ENCODE assay signal across 14 cellular contexts in genomic region chr1:91091812-91092211, GRCh38.
DNase-seq lines count a peak whose midpoint lies in the region; ATAC-seq, FAIRE-seq and TF ChIP-seq lines count a peak whose summit lies in the region.
"Had no signal": no experiment of that assay in that cellular context is flagged by ENCODE, and none has a peak within 500 bp of the region (broad histone marks: within the 10 kb centered on the region; RNA-seq: fewer than 3 reads in every experiment).

No MANE protein-coding gene starts in this region.

- peaks cover 6% of the 10 kb centered on the region; the same call in 1 of the 3 replicates for H3K4me1 ChIP-seq in A549

- peak overlapping the region; percentile 24; the same call in 2 of the 3 replicates for H3K4me2 ChIP-seq in A549

- DNase-seq in A549 (ENCODE audit: low read depth in 1 of 2, low spot score in 1 of 2) (peak in 1 of 2 experiments; percentile 53), HT-29 (ENCODE audit: low spot score) (peak; percentile 71), NCI-H748 (lab: John Stamatoyannopoulos, UW; ENCODE audit: unreplicated experiment) (peak; percentile 55), glomerular visceral epithelial cell (ENCODE audit: extremely low spot score) (peak; percentile 37), ureter (ENCODE audit: low spot score) (no peak)
- no peak for DNase-seq in stimulated activated CD8-positive, alpha-beta memory T cell treated with anti-CD3 and anti-CD28 coated beads, Interleukin-4, amount 100 ng/mL, for 48 hours
- DNase-seq: activated CD4-positive, CD25-positive, alpha-beta regulatory T cell treated with anti-CD3 and anti-CD28 coated beads, Interleukin-2, amount 50 U/mL, for 72 hours; activated T-cell treated with anti-CD3 and anti-CD28 coated beads, Interleukin-2, amount 50 U/mL, for 1 hour; amygdala; ovary; T-cell had no signal

- POLR2A ChIA-PET in A549 (lab: Yijun Ruan, JAX): interaction anchor here (1.0 kb wide), 1 partner anchor 70 kb away, joined by 3 read pairs; the partner anchor contains the start of gene ZNF644

- ATAC-seq in A549: no peak; a peak in 1 of 6 replicates
- ATAC-seq in GM21367 (IDR thresholded peaks at IDR 0.05; ENCODE audit: unreplicated experiment): no peak
- no peak for ATAC-seq in HG03135 (IDR thresholded peaks at IDR 0.05; ENCODE audit: unreplicated experiment)
- ATAC-seq: T-cell had no signal

- no peak for TF ChIP-seq CTCF in A549 (IDR thresholded peaks at IDR 0.05)

- H3K9me3 ChIP-seq in A549: no peaks in the 10 kb centered on the region
- H3K9me3 ChIP-seq: ovary had no signal

- TF ChIP-seq POLR2A in A549 (IDR thresholded peaks at IDR 0.05; ENCODE audit: low read length): no peak

- H3K4me3 ChIP-seq in A549: no peak overlapping the region
- H3K4me3 ChIP-seq: ovary had no signal

- no peak for TF ChIP-seq EP300 in A549 (IDR thresholded peaks at IDR 0.05)

- CTCF ChIA-PET in A549 (lab: Yijun Ruan, JAX): no interaction called here

- WGBS in A549 (ENCODE audit: missing lambda C conversion rate): 23% methylated on average over 7 of the region's 7 CpGs

- no peak overlapping the region for H3K27ac ChIP-seq in A549
- H3K27ac ChIP-seq: ovary had no signal

- TF ChIP-seq RAD21 in A549 (conservative IDR thresholded peaks at IDR 0.05 in 1 of 2, IDR thresholded peaks at IDR 0.05 in 1 of 2): no peak

- FAIRE-seq in A549 (lab: Jason Lieb, UNC): no peak
- FAIRE-seq: D721Med had no signal

TF ChIP-seq in A549, 52 proteins besides CTCF, POLR2A, EP300 and RAD21:
- TF ChIP-seq SMC3 (IDR thresholded peaks at IDR 0.05) (no peak), POLR2AphosphoS2 (conservative IDR thresholded peaks at IDR 0.05; ENCODE audit: low read length) (no peak), ELK1 (IDR thresholded peaks at IDR 0.05; ENCODE audit: low read depth, low read length) (no peak), HOXA7 (CRISPR knock-in tag; IDR thresholded peaks at IDR 0.05) (no peak), CHD2 (IDR thresholded peaks at IDR 0.05; ENCODE audit: low read length, partially characterized antibody) (no peak), JUNB (IDR thresholded peaks at IDR 0.05) (no peak), PBX3 (IDR thresholded peaks at IDR 0.05) (no peak), E2F6 (IDR thresholded peaks at IDR 0.05; ENCODE audit: borderline replicate concordance, low read depth) (no peak), HES2 (IDR thresholded peaks at IDR 0.05) (no peak), KDM1A (IDR thresholded peaks at IDR 0.05; ENCODE audit: low read depth) (no peak), CEBPB (IDR thresholded peaks at IDR 0.05) (no peak), CBX2 (IDR thresholded peaks at IDR 0.05; ENCODE audit: borderline replicate concordance, low read depth) (no peak)

Comparison
In these comparisons a context has a peak if more than half of its experiments do, and no peak if none do; other contexts are left out.
1. DNase-seq: peak in HT-29 (single experiment), NCI-H748 (single experiment) and glomerular visceral epithelial cell (single experiment); none in stimulated activated CD8-positive, alpha-beta memory T cell treated with anti-CD3 and anti-CD28 coated beads, Interleukin-4, amount 100 ng/mL, for 48 hours (single experiment) and ureter (single experiment).